In the genomic region with DNA sequence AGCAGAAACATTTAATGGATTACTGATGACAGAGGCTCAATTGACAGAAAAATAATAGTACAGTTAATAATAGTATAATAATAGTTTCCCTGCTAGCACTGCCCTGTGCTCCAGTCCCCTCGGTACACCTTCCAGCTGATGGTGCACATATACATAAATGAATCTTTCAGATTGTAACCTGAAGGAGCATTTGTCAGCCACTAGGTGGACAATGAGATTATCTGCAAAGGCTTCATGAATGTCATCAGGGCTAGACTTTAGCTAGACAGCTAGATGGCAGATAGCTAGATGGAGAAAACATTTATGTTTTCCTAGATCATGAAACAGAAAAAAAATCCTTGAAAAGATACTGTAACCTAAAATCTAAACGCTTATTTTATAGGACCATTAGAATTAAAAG, we compare ENCODE assay signal across 9 cellular contexts.
DNase-seq lines count a peak whose midpoint lies in the region; ATAC-seq, FAIRE-seq and TF ChIP-seq lines count a peak whose summit lies in the region.
"Had no signal": no experiment of that assay in that cellular context is flagged by ENCODE, and none has a peak within 500 bp of the region (broad histone marks: within the 10 kb centered on the region; RNA-seq: fewer than 3 reads in every experiment).

No MANE protein-coding gene starts in this region.

- no peak overlapping the region for H2AFZ ChIP-seq in keratinocyte (ENCODE audit: control insufficient read depth, low read length)

- H3K27ac ChIP-seq in keratinocyte (ENCODE audit: control insufficient read depth, insufficient read depth, low read length) (no peak overlapping the region), prostate gland (no peak overlapping the region)

- no peaks in the 10 kb centered on the region for H3K79me2 ChIP-seq in keratinocyte (ENCODE audit: control insufficient read depth, insufficient read depth, low read length)

- no peaks in the 10 kb centered on the region for H4K20me1 ChIP-seq in keratinocyte (ENCODE audit: control insufficient read depth, extremely low read depth, insufficient read depth, low read length)

- H3K4me1 ChIP-seq in keratinocyte (ENCODE audit: control insufficient read depth, extremely low read depth, insufficient read depth, low read length) (no peaks in the 10 kb centered on the region), prostate gland (replicated peaks) (no peaks in the 10 kb centered on the region)

- H3K27me3 ChIP-seq in keratinocyte (ENCODE audit: control insufficient read depth, extremely low read depth, insufficient read depth, low read length) (no peaks in the 10 kb centered on the region), prostate gland (replicated peaks; ENCODE audit: insufficient read depth) (no peaks in the 10 kb centered on the region)

- WGBS in prostate gland: 72% methylated on average over 2 of the region's 2 CpGs

- no peaks in the 10 kb centered on the region for H3K9me1 ChIP-seq in keratinocyte (ENCODE audit: control insufficient read depth, extremely low read depth, insufficient read depth, low read length)

- dilution Hi-C loops in keratinocyte (cut with MboI; ENCODE audit: extremely low pct_ligation_motif_present, low sequenced_read_pairs): no loop called here

- H3K4me2 ChIP-seq in keratinocyte (ENCODE audit: control insufficient read depth, extremely low read depth, insufficient read depth, low read depth, low read length): no peak overlapping the region

- DNase-seq in NCI-H82 (lab: John Stamatoyannopoulos, UW) (peak; percentile 54), NCI-H82 treated with DMSO at 0.1 percent for 48 hours (lab: John Stamatoyannopoulos, UW; ENCODE audit: unreplicated experiment) (no peak), NCI-H446 treated with DMSO at 0.1 percent for 48 hours (lab: John Stamatoyannopoulos, UW) (peak; percentile 9), keratinocyte (ENCODE audit: low read depth, low spot score) (no peak), prostate gland (ENCODE audit: low spot score) (no peak), activated T-cell treated with anti-CD3 and anti-CD28 coated beads for 4 hours (no peak)
- DNase-seq in activated naive CD4-positive, alpha-beta T cell treated with Interleukin-2 at 50 U/mL for 16 hours: no peak

- no peak for FAIRE-seq in keratinocyte (lab: Jason Lieb, UNC)

- no peak for TF ChIP-seq POLR2A in prostate gland (IDR thresholded peaks at IDR 0.05)

- peak; percentile 96 for ATAC-seq in HG02623 (IDR thresholded peaks at IDR 0.05; ENCODE audit: unreplicated experiment)
- ATAC-seq: naive thymus-derived CD8-positive, alpha-beta T cell had no signal

- no peaks in the 10 kb centered on the region for H3K9me3 ChIP-seq in keratinocyte (ENCODE audit: control insufficient read depth, low read depth, low read length)
- no peaks in the 10 kb centered on the region for H3K9me3 ChIP-seq in prostate gland

- TF ChIP-seq CTCF in keratinocyte (optimal IDR thresholded peaks at IDR 0.05 in 1 of 3, IDR thresholded peaks at IDR 0.05 in 1 of 3, conservative IDR thresholded peaks at IDR 0.05 in 1 of 3; ENCODE audit: extremely low read depth in 1 of 3, insufficient read depth in 2 of 3, low read length in 3 of 3) (peak; percentile 31 to 38 (median 35)), prostate gland (IDR thresholded peaks at IDR 0.05) (peak in 2 of 4 experiments; percentile 17 to 26)

- no peak overlapping the region for H3K9ac ChIP-seq in keratinocyte (ENCODE audit: control insufficient read depth, extremely low read depth, insufficient read depth, low read length)

- no peaks in the 10 kb centered on the region for H3K36me3 ChIP-seq in keratinocyte (ENCODE audit: control insufficient read depth in 2 of 2, extremely low read depth in 1 of 2, insufficient read depth in 2 of 2, low read length in 2 of 2)
- no peaks in the 10 kb centered on the region for H3K36me3 ChIP-seq in prostate gland

- intact Hi-C loops in prostate gland (cut with DNase I): no loop called here

- H3K4me3 ChIP-seq in keratinocyte (ENCODE audit: control insufficient read depth in 2 of 3, extremely low read depth in 1 of 3, insufficient read depth in 2 of 3, low read depth in 1 of 3, low read length in 3 of 3): no peak overlapping the region
- no peak overlapping the region for H3K4me3 ChIP-seq in prostate gland

Comparison
In these comparisons a context has a peak if more than half of its experiments do, and no peak if none do; other contexts are left out.
1. DNase-seq: peak in NCI-H82 (single experiment) and NCI-H446 treated with DMSO at 0.1 percent for 48 hours (single experiment); none in NCI-H82 treated with DMSO at 0.1 percent for 48 hours (single experiment), keratinocyte (single experiment), activated naive CD4-positive, alpha-beta T cell treated with Interleukin-2 at 50 U/mL for 16 hours (single experiment), prostate gland (single experiment) and activated T-cell treated with anti-CD3 and anti-CD28 coated beads for 4 hours (single experiment).